Comparison of ENCODE assay signal across 8 cellular contexts in the genomic region with DNA sequence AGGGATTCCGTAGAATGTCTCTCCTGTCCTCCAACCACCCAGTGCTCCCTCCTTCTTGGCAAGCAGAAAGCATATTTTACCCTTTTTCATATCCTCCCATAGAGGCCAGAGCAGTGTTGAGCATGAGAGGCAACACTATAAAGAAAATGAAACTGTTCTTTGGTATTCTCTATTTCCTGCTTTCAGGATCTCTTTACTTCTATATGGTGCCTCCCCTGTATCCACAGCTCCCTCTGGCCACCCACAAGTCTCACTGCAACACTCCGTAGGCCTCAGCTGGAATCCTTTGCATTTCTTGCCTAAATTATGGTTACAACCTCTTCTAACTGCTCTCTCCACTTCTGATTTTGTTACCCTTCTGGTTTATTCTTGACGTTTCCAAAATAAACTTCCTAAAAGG.
DNase-seq lines count a peak whose midpoint lies in the region; ATAC-seq lines count a peak whose summit lies in the region.

No MANE protein-coding gene starts in this region.

- no peak overlapping the region for H3K9ac ChIP-seq in muscle layer of colon (ENCODE audit: low read length)

- peak; percentile 96 for ATAC-seq in GM21737 (IDR thresholded peaks at IDR 0.05; ENCODE audit: unreplicated experiment)

- H3K4me3 ChIP-seq in muscle layer of colon (ENCODE audit: low read depth in 1 of 2, low read length in 2 of 2) = no peak overlapping the region

- H3K9me3 ChIP-seq in muscle layer of colon (ENCODE audit: low read length) = no peaks in the 10 kb centered on the region

- peak overlapping the region; percentile 3 for H3K27ac ChIP-seq in muscle layer of colon (ENCODE audit: low read depth, low read length)

- H3K27me3 ChIP-seq in muscle layer of colon (ENCODE audit: control insufficient read depth in 1 of 2, insufficient read depth in 2 of 2, low read length in 2 of 2) = no peaks in the 10 kb centered on the region

- no peaks in the 10 kb centered on the region for H3K36me3 ChIP-seq in muscle layer of colon (ENCODE audit: insufficient read depth, low read length)

- peak; percentile 9 for DNase-seq in stimulated activated CD4-positive, alpha-beta T cell treated with anti-CD3 and anti-CD28 coated beads, Interleukin-4, amount 100 ng/mL, for 24 hours
- no peak for DNase-seq in stimulated activated CD4-positive, alpha-beta T cell treated with anti-CD3 and anti-CD28 coated beads, Interleukin-4, amount 100 ng/mL, for 4 hours
- peak; percentile 58 for DNase-seq in HuH-7 (ENCODE audit: low spot score)
- DNase-seq in RPMI8226 = peak; percentile 74
- DNase-seq in dermis blood vessel endothelial cell = peak; percentile 79
- DNase-seq in epidermal melanocyte (ENCODE audit: insufficient read length, low spot score) = no peak

- peaks cover 9% of the 10 kb centered on the region for H3K4me1 ChIP-seq in muscle layer of colon (ENCODE audit: insufficient read depth, low read length)

Comparison
In these comparisons a context has a peak if more than half of its experiments do, and no peak if none do; other contexts are left out.
1. DNase-seq: peak in stimulated activated CD4-positive, alpha-beta T cell treated with anti-CD3 and anti-CD28 coated beads, Interleukin-4, amount 100 ng/mL, for 24 hours (single experiment), HuH-7 (single experiment), RPMI8226 (single experiment) and dermis blood vessel endothelial cell (single experiment); none in stimulated activated CD4-positive, alpha-beta T cell treated with anti-CD3 and anti-CD28 coated beads, Interleukin-4, amount 100 ng/mL, for 4 hours (0 of 2) and epidermal melanocyte (single experiment).